In the genomic region with DNA sequence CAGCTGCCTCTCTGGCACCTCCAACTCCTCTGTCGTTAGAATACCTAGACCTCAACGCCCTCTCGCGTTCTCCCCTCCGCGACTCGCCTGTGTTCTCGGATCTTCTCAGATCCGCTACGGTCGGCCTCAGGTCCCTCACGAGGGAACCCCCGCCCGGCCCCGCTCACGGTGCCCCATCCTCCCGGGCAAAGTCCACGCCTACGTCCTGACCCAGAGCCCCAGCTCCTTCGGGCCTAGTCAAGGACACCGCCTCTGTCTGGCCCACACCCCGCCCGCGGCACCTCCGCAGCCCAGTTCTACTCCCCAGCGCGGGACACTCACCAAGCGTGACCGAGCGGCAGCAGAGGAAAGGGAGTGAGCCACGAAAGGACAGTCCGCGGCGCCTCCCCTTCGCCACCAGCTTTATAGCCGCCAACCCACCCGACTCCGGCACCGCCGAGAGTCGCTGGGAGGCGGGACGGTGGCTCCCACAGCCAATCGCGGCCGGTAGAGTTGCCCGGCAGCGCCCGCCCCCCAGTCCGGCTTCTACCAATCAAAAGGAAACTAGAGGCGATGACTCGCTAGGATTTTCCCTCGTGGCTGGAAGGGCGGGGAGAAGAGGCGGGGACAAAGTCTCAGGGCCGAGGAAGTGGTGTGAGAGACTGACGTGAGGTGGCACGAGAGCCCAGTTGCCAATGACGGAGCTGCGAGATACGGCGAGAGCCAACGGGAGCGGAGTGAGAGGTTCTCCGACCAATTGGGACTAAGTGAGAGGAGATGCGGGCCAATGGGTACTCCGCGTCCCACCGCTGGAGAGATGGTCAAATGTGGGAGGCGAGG, we compare ENCODE assay signal across 8 cellular contexts. TPM values are rescaled to one million over a fixed set of nuclear protein-coding genes. Genes with fewer than 3 reads are reported as not detected.
A peak's percentile ranks its signal among the peaks of the same experiment; 100 is the strongest.
DNase-seq lines count a peak whose midpoint lies in the region; ATAC-seq lines count a peak whose summit lies in the region.

A gene (minus strand): TSS at position 378 of the 819 bp plus-strand sequence. CDS start 14,447 bp downstream, outside the sequence.

- H3K4me3 ChIP-seq in effector memory CD4-positive, alpha-beta T cell (ENCODE audit: insufficient read depth, low read depth, low read length, poor library complexity, severe bottlenecking) = peak within 1 kb of the TSS; percentile 93

- peak within 1 kb of the TSS; percentile 98 for H3K27ac ChIP-seq in effector memory CD4-positive, alpha-beta T cell (ENCODE audit: insufficient read depth, low read length, poor library complexity, severe bottlenecking)

- H3K36me3 ChIP-seq in effector memory CD4-positive, alpha-beta T cell (ENCODE audit: control insufficient read depth, insufficient read depth, low read length) = no peaks in the 10 kb centered on the region

- DNase-seq in COLO668 (lab: John Stamatoyannopoulos, UW; ENCODE audit: unreplicated experiment) = peak; percentile 99
- DNase-seq in HT1080 (ENCODE audit: low read depth) = peak; percentile 100
- DNase-seq in NOMO-1 treated with DMSO at 0.1 percent for 48 hours (lab: John Stamatoyannopoulos, UW; ENCODE audit: unreplicated experiment) = peak; percentile 100
- DNase-seq in activated CD8-positive, alpha-beta memory T cell treated with anti-CD3 and anti-CD28 coated beads for 4 hours (ENCODE audit: low read depth in 2 of 2) = peak; percentile 96 to 97
- DNase-seq in effector memory CD4-positive, alpha-beta T cell = peak; percentile 97 to 98 (median 98)
- peak; percentile 100 for DNase-seq in lung microvascular endothelial cell (ENCODE audit: low read depth in 2 of 2)
- DNase-seq in stimulated activated CD4-positive, alpha-beta T cell treated with anti-CD3 and anti-CD28 coated beads, TNF-alpha, amount 100 ng/mL, for 48 hours (ENCODE audit: low read depth in 3 of 3) = peak; percentile 93 to 98 (median 95)

- peaks cover 10% of the 10 kb centered on the region for H3K4me1 ChIP-seq in effector memory CD4-positive, alpha-beta T cell (ENCODE audit: control insufficient read depth, insufficient read depth, low read length, poor library complexity, severe bottlenecking)

- ATAC-seq in GM21360 (IDR thresholded peaks at IDR 0.05; ENCODE audit: unreplicated experiment) = peak; percentile 95

- H3K9me3 ChIP-seq in effector memory CD4-positive, alpha-beta T cell (ENCODE audit: control insufficient read depth, low read length) = no peaks in the 10 kb centered on the region

- no peaks in the 10 kb centered on the region for H3K27me3 ChIP-seq in effector memory CD4-positive, alpha-beta T cell (replicated peaks; ENCODE audit: control insufficient read depth, insufficient read depth, low read length, poor library complexity, severe bottlenecking)

RNA-seq across cellular contexts. Expression of the gene that starts here (rescaled TPM):
- total RNA-seq in HT1080 (2014; rRNA removed; shearing (Covaris generic)) = 71.6 and 114 TPM in 2 replicates
- polyA plus RNA-seq in HT1080 (2015; cell fraction: cytosol; rRNA removed) = 47.6 and 51.9 TPM in 2 replicates
- polyA plus RNA-seq in HT1080 (2015; cell fraction: nucleus; rRNA removed) = 127 and 154 TPM in 2 replicates
- total RNA-seq in lung microvascular endothelial cell = 43.8 and 52.2 TPM in 2 replicates

Comparison
In these comparisons a context has a peak if more than half of its experiments do, and no peak if none do; other contexts are left out.
1. Peak in every context shown above with its lines: DNase-seq, ATAC-seq, H3K4me3 ChIP-seq and H3K27ac ChIP-seq.